ENCODE assay signal across 11 cellular contexts in genomic region chrX:2320580-2321327, GRCh38.
DNase-seq lines count a peak whose midpoint lies in the region; ATAC-seq and TF ChIP-seq lines count a peak whose summit lies in the region.
"Had no signal": no experiment of that assay in that cellular context is flagged by ENCODE, and none has a peak within 500 bp of the region (broad histone marks: within the 10 kb centered on the region; RNA-seq: fewer than 3 reads in every experiment).

No MANE protein-coding gene starts in this region.

- TF ChIP-seq CTCF in AG09309 (IDR thresholded peaks at IDR 0.05; ENCODE audit: control insufficient read depth, insufficient read depth, low read depth, low read length, missing control alignments) (no peak), neural progenitor cell (IDR thresholded peaks at IDR 0.05) (no peak)

- peak; percentile 93 for ATAC-seq in Right ventricle myocardium inferior
- no peak for ATAC-seq in GM21619 (IDR thresholded peaks at IDR 0.05; ENCODE audit: unreplicated experiment)
- ATAC-seq in GM19023 (IDR thresholded peaks at IDR 0.05; ENCODE audit: unreplicated experiment) = no peak
- ATAC-seq in HG03139 (IDR thresholded peaks at IDR 0.05; ENCODE audit: unreplicated experiment) = no peak

- H3K9me3 ChIP-seq in neural progenitor cell (ENCODE audit: low read depth) = no peaks in the 10 kb centered on the region

- peaks cover 27% of the 10 kb centered on the region for H3K9me3 Mint-ChIP-seq in neural progenitor cell

- H3K27ac Mint-ChIP-seq in neural progenitor cell = no peak overlapping the region

- no peak overlapping the region for H3K4me2 ChIP-seq in neural progenitor cell

- H3K9ac ChIP-seq in neural progenitor cell = no peak overlapping the region

- H3K4me1 Mint-ChIP-seq in neural progenitor cell = peaks cover 30% of the 10 kb centered on the region

- H3K36me3 Mint-ChIP-seq in neural progenitor cell = peaks cover 33% of the 10 kb centered on the region

- no peaks in the 10 kb centered on the region for H3K27me3 ChIP-seq in neural progenitor cell

- no peaks in the 10 kb centered on the region for H4K20me1 ChIP-seq in neural progenitor cell (ENCODE audit: low read depth)

- H3K4me3 Mint-ChIP-seq in neural progenitor cell = no peak overlapping the region

- H2AFZ ChIP-seq in neural progenitor cell (replicated peaks) = no peak overlapping the region

- no peaks in the 10 kb centered on the region for H3F3A ChIP-seq in neural progenitor cell (ENCODE audit: low read depth)

- H3K4me1 ChIP-seq in neural progenitor cell = no peaks in the 10 kb centered on the region

- H3K79me2 ChIP-seq in neural progenitor cell (ENCODE audit: low read depth) = no peaks in the 10 kb centered on the region

- H3K27ac ChIP-seq in neural progenitor cell = peak overlapping the region; percentile 58

- intact Hi-C loops in Right ventricle myocardium inferior (cut with DNase I) = loop anchor here (2.0 to 10.0 kb wide), 3 partner anchors 22 to 374 kb away; partner anchors contain the start of gene CD99

- no peaks in the 10 kb centered on the region for H3K27me3 Mint-ChIP-seq in neural progenitor cell (ENCODE audit: insufficient read depth, low read depth)

- H3K36me3 ChIP-seq in neural progenitor cell = no peaks in the 10 kb centered on the region

- H3K4me3 ChIP-seq in AG09309 (ENCODE audit: control insufficient read depth, low read depth, low read length) = no peak overlapping the region
- H3K4me3 ChIP-seq in neural progenitor cell = no peak overlapping the region

- DNase-seq in AG09309 (ENCODE audit: low read depth) (peak; percentile 73), RPMI7951 (ENCODE audit: low read depth) (peak; percentile 77), Right ventricle myocardium inferior (ENCODE audit: missing footprints) (peak; percentile 78), neural progenitor cell (ENCODE audit: low spot score) (no peak), NCI-H446 treated with DMSO at 0.1 percent for 48 hours (lab: John Stamatoyannopoulos, UW) (no peak)
- DNase-seq: AML-193, NCI-H524 treated with DMSO at 0.1 percent for 48 hours, T-helper 9 cell had no signal

Comparison
In these comparisons a context has a peak if more than half of its experiments do, and no peak if none do; other contexts are left out.
1. DNase-seq: peak in AG09309 (single experiment), RPMI7951 (single experiment) and Right ventricle myocardium inferior (single experiment); none in neural progenitor cell (single experiment) and NCI-H446 treated with DMSO at 0.1 percent for 48 hours (single experiment).